Comparison of ENCODE assay signal across 16 cellular contexts in the genomic region with DNA sequence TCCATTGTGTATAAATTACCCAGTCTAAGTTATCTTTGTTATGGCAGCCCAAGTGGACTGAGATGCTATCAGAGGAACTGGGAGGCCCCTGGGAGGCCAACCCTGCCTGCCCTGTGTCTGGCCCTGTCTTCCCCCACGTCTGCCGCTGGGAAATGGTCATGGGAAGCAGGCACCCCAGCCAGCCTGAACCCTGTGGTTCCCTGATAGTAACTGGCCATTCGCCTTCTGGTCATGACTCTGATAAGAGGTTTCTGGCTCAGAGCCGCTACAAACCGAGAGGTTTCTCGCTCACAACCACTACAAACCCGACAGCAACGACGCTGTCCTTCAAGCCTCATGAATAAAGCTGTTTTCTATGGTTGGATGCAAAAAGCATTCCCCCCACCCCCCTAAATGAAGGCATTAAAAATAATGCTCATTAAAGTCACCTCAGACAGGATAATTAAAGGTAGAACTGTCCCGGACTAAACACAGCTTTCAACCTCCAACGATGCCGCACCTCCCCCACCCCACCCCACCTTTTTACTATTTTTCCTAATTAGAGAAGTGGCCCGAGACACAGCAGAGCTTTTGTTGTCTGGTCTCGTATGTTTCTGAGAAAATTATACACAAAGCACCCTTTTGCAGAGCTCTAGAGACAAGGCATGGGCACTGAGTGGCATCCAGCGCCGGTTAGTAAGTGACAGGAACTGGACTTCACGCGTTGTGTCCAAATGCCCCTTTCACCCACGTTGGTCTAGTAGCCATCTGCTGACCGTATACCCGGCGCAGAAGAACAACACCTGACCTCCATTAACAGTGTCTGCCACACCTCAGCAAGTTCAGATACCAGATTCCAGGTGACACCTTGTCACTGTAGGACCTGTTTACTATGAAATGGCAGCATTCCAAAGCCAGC.
DNase-seq lines count a peak whose midpoint lies in the region; ATAC-seq and TF ChIP-seq lines count a peak whose summit lies in the region.
"Had no signal": no experiment of that assay in that cellular context is flagged by ENCODE, and none has a peak within 500 bp of the region (broad histone marks: within the 10 kb centered on the region; RNA-seq: fewer than 3 reads in every experiment).

No MANE protein-coding gene starts in this region.

- no peaks in the 10 kb centered on the region for H3K36me3 Mint-ChIP-seq in type B pancreatic cell

- peak; percentile 98 for DNase-seq in OCI-M1 (lab: John Stamatoyannopoulos, UW)
- DNase-seq in coronary artery (ENCODE audit: low spot score), result peak; percentile 28
- peak; percentile 11 for DNase-seq in medulla oblongata (ENCODE audit: extremely low spot score)
- DNase-seq in type B pancreatic cell (ENCODE audit: extremely low spot score, unreplicated experiment), result peak; percentile 49
- DNase-seq in NCI-H1048 (lab: John Stamatoyannopoulos, UW), result no peak
- no peak for DNase-seq in psoas muscle
- DNase-seq: activated naive CD4-positive, alpha-beta T cell; colonic mucosa; DMS53; NCI-H1092 treated with DMSO at 0.1 percent for 48 hours; NCI-H2107; NCI-H748 treated with DMSO at 0.1 percent for 48 hours; nucleus accumbens had no signal

- WGBS in psoas muscle, 3 donors, result 75 to 81% (median 79%) methylated on average over 22 of the region's 22 CpGs

- peaks cover 3% of the 10 kb centered on the region for H3K27me3 Mint-ChIP-seq in type B pancreatic cell

- ATAC-seq in HG02885 (IDR thresholded peaks at IDR 0.05; ENCODE audit: poor library complexity, unreplicated experiment), result no peak
- no peak for ATAC-seq in psoas muscle
- ATAC-seq: activated CD4-positive, CD25-positive, alpha-beta regulatory T cell treated with anti-CD3 and anti-CD28 coated beads, Interleukin-2, amount 50 U/mL, for 24 hours had no signal

- TF ChIP-seq CTCF in coronary artery (IDR thresholded peaks at IDR 0.05) (no peak), type B pancreatic cell (conservative IDR thresholded peaks at IDR 0.05) (no peak), psoas muscle (IDR thresholded peaks at IDR 0.05) (no peak)

- H3K27ac ChIP-seq in coronary artery, result no peak overlapping the region
- H3K27ac ChIP-seq in psoas muscle, result no peak overlapping the region
- H3K27ac ChIP-seq: ascending aorta, colonic mucosa had no signal

- H3K27ac Mint-ChIP-seq in type B pancreatic cell, result no peak overlapping the region

- no peaks in the 10 kb centered on the region for H3K9me3 Mint-ChIP-seq in type B pancreatic cell

- H3K4me1 Mint-ChIP-seq in type B pancreatic cell (ENCODE audit: unreplicated experiment), result peaks cover 22% of the 10 kb centered on the region

- no peak overlapping the region for H3K4me3 ChIP-seq in coronary artery
- H3K4me3 ChIP-seq in psoas muscle, result no peak overlapping the region
- H3K4me3 ChIP-seq: ascending aorta, colonic mucosa had no signal

- intact Hi-C loops in psoas muscle (cut with DNase I), result no loop called here

- H3K4me1 ChIP-seq in psoas muscle, result no peaks in the 10 kb centered on the region
- H3K4me1 ChIP-seq: ascending aorta, colonic mucosa had no signal

- peaks cover 0 to 4% (median 2%) of the 10 kb centered on the region in 3 donors for H3K27me3 ChIP-seq in psoas muscle (ENCODE audit: insufficient read depth in 3 of 3, low read length in 2 of 3)
- H3K27me3 ChIP-seq: ascending aorta, colonic mucosa had no signal

- H3K9me3 ChIP-seq in psoas muscle, result no peaks in the 10 kb centered on the region
- H3K9me3 ChIP-seq: ascending aorta, colonic mucosa had no signal

- no peak overlapping the region for H3K4me3 Mint-ChIP-seq in type B pancreatic cell

- no peaks in the 10 kb centered on the region for H3K36me3 ChIP-seq in psoas muscle (ENCODE audit: insufficient read depth in 1 of 2, low read depth in 1 of 2)
- H3K36me3 ChIP-seq: ascending aorta, colonic mucosa had no signal

Comparison
In these comparisons a context has a peak if more than half of its experiments do, and no peak if none do; other contexts are left out.
1. DNase-seq: peak in OCI-M1 (single experiment), coronary artery (single experiment), medulla oblongata (single experiment) and type B pancreatic cell (single experiment); none in NCI-H1048 (single experiment) and psoas muscle (0 of 2).